ENCODE assay signal across 15 cellular contexts in genomic region chr14:31194095-31194494, GRCh38. TPM values are rescaled to one million over a fixed set of nuclear protein-coding genes. Genes with fewer than 3 reads are reported as not detected.
DNase-seq lines count a peak whose midpoint lies in the region; TF ChIP-seq lines count a peak whose summit lies in the region.
"Had no signal": no experiment of that assay in that cellular context is flagged by ENCODE, and none has a peak within 500 bp of the region (broad histone marks: within the 10 kb centered on the region; RNA-seq: fewer than 3 reads in every experiment).

No MANE protein-coding gene starts in this region.

- H3K27ac Mint-ChIP-seq in mesothelial cell of epicardium (peak overlapping the region; percentile 16), type B pancreatic cell (no peak overlapping the region)

- no peaks in the 10 kb centered on the region for H3K9me3 ChIP-seq in Loucy (ENCODE audit: insufficient read depth, low read depth, low read length)
- H3K9me3 ChIP-seq in adipocyte (ENCODE audit: control insufficient read depth, low read length): no peaks in the 10 kb centered on the region
- H3K9me3 ChIP-seq: BLaER1 had no signal

- no peaks in the 10 kb centered on the region for H3K27me3 ChIP-seq in Loucy (ENCODE audit: insufficient read depth, low read length, poor library complexity, severe bottlenecking)
- no peaks in the 10 kb centered on the region for H3K27me3 ChIP-seq in adipocyte (replicated peaks; ENCODE audit: control insufficient read depth, insufficient read depth, low read length)
- H3K27me3 ChIP-seq: BLaER1 had no signal

- peaks cover 17% of the 10 kb centered on the region; the same call in 1 of the 2 replicates for H3K36me3 ChIP-seq in Loucy (ENCODE audit: insufficient read depth, low read length)
- peaks cover 26% of the 10 kb centered on the region for H3K36me3 ChIP-seq in adipocyte (ENCODE audit: control insufficient read depth, insufficient read depth, low read length, severe bottlenecking)

- H3K9me3 Mint-ChIP-seq in mesothelial cell of epicardium (no peaks in the 10 kb centered on the region), type B pancreatic cell (no peaks in the 10 kb centered on the region)

- H3K4me1 Mint-ChIP-seq in mesothelial cell of epicardium (peaks cover 17% of the 10 kb centered on the region), type B pancreatic cell (ENCODE audit: unreplicated experiment) (peaks cover 14% of the 10 kb centered on the region)

- DNase-seq in NOMO-1 treated with DMSO at 0.1 percent for 48 hours (lab: John Stamatoyannopoulos, UW; ENCODE audit: unreplicated experiment) (peak; percentile 45), NOMO-1 treated with dmso at 0.1 percent for 144 hours (lab: John Stamatoyannopoulos, UW; ENCODE audit: unreplicated experiment) (no peak), adipocyte (ENCODE audit: low read depth) (peak; percentile 45), mesothelial cell of epicardium (ENCODE audit: low spot score in 2 of 2, unreplicated experiment in 2 of 2) (no peak), NCI-H187 treated with DMSO at 0.1 percent for 48 hours (lab: John Stamatoyannopoulos, UW) (no peak), type B pancreatic cell (ENCODE audit: extremely low spot score, unreplicated experiment) (no peak)
- no peak for DNase-seq in stimulated activated CD4-positive, alpha-beta T cell treated with anti-CD3 and anti-CD28 coated beads, Interleukin-1b, Interleukin-23, amount 100 ng/mL, for 48 hours
- DNase-seq: activated CD4-positive, alpha-beta T cell treated with anti-CD3 and anti-CD28 coated beads, Interleukin-2, amount 50 U/mL, for 1 hour; DMS 273 treated with DMSO at 0.1 percent for 48 hours; left colon; NCI-H1694; NCI-H510A; trophoblast cell had no signal

- TF ChIP-seq CTCF in Loucy (conservative IDR thresholded peaks at IDR 0.05; ENCODE audit: low read length): no peak
- TF ChIP-seq CTCF in mesothelial cell of epicardium (IDR thresholded peaks at IDR 0.05; ENCODE audit: unreplicated experiment): no peak
- no peak for TF ChIP-seq CTCF in type B pancreatic cell (conservative IDR thresholded peaks at IDR 0.05)

- H2AFZ ChIP-seq in Loucy (ENCODE audit: low read length): no peak overlapping the region

- H3K9me2 ChIP-seq in Loucy (replicated peaks; ENCODE audit: low read depth, low read length): no peaks in the 10 kb centered on the region

- no peaks in the 10 kb centered on the region for H3F3A ChIP-seq in Loucy (ENCODE audit: low read depth)

- H3K4me3 Mint-ChIP-seq in mesothelial cell of epicardium (no peak overlapping the region), type B pancreatic cell (no peak overlapping the region)

- peak overlapping the region; percentile 25 for H3K4me2 ChIP-seq in Loucy (ENCODE audit: low read depth, low read length, poor library complexity, severe bottlenecking)

- H4K20me1 ChIP-seq in Loucy (ENCODE audit: insufficient read depth, low read length, poor library complexity, severe bottlenecking): peaks cover 34% of the 10 kb centered on the region

- H3K4me1 ChIP-seq in Loucy (ENCODE audit: insufficient read depth, low read length, poor library complexity, severe bottlenecking) (peaks cover 19% of the 10 kb centered on the region), adipocyte (ENCODE audit: control insufficient read depth, insufficient read depth, low read length) (peaks cover 44% of the 10 kb centered on the region)

- no peaks in the 10 kb centered on the region for H3K27me3 Mint-ChIP-seq in mesothelial cell of epicardium (ENCODE audit: low read depth)
- no peaks in the 10 kb centered on the region for H3K27me3 Mint-ChIP-seq in type B pancreatic cell

- no peak overlapping the region for H3K4me3 ChIP-seq in Loucy (ENCODE audit: low read length, poor library complexity, severe bottlenecking)
- no peak overlapping the region for H3K4me3 ChIP-seq in adipocyte (ENCODE audit: low read length)
- H3K4me3 ChIP-seq: BLaER1 had no signal

- H3K36me3 Mint-ChIP-seq in mesothelial cell of epicardium: peaks cover 10% of the 10 kb centered on the region
- peaks cover 27% of the 10 kb centered on the region for H3K36me3 Mint-ChIP-seq in type B pancreatic cell

- no peak overlapping the region for H3K9ac ChIP-seq in Loucy (ENCODE audit: low read depth, low read length, poor library complexity, severe bottlenecking)
- no peak overlapping the region for H3K9ac ChIP-seq in adipocyte (ENCODE audit: low read length)
- H3K9ac ChIP-seq: BLaER1 had no signal

- H3K79me2 ChIP-seq in Loucy (ENCODE audit: insufficient read depth, low read length): peaks cover 88% of the 10 kb centered on the region

RNA-seq across cellular contexts. Expression of gene HECTD1, which starts 13.5 kb away (rescaled TPM):
- total RNA-seq in mesothelial cell of epicardium (177 to 195 TPM (median 184 TPM) in 3 replicates), type B pancreatic cell (ENCODE audit: low replicate concordance) (138 and 143 TPM in 2 replicates)

Comparison
In these comparisons a context has a peak if more than half of its experiments do, and no peak if none do; other contexts are left out.
1. DNase-seq: peak in NOMO-1 treated with DMSO at 0.1 percent for 48 hours (single experiment) and adipocyte (single experiment); none in NOMO-1 treated with dmso at 0.1 percent for 144 hours (single experiment), mesothelial cell of epicardium (0 of 2), stimulated activated CD4-positive, alpha-beta T cell treated with anti-CD3 and anti-CD28 coated beads, Interleukin-1b, Interleukin-23, amount 100 ng/mL, for 48 hours (single experiment), NCI-H187 treated with DMSO at 0.1 percent for 48 hours (single experiment) and type B pancreatic cell (single experiment).